8 cellular contexts compared by ENCODE assay signal in the genomic region with DNA sequence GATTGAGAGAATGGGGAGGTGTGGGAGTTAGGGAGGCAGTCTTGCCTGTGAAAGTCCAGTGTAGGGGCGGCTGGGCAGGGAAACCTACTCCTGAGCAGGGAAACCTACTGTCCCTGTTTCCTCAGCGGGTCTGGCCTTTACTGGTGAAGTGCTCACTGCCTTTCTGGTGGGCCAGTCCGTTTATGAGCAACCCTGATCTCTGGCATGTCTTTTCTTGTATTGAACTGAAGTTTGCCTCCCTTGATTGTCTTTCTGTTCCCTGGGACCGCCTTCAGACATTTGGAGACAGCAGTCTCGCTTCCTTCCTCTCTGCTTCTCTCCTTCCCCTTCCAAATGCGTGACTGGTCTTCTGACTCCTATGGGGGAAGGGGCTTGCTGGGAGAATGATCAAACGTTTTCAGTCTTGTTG. TPM values are rescaled to one million over a fixed set of nuclear protein-coding genes. Genes with fewer than 3 reads are reported as not detected.
A peak's percentile ranks its signal among the peaks of the same experiment; 100 is the strongest.
DNase-seq lines count a peak whose midpoint lies in the region; ATAC-seq and TF ChIP-seq lines count a peak whose summit lies in the region.

No MANE protein-coding gene starts in this region.

- TF ChIP-seq CTCF in BE2C (IDR thresholded peaks at IDR 0.05; ENCODE audit: low read depth, low read length) (no peak), brain (conservative IDR thresholded peaks at IDR 0.05) (no peak), testis (IDR thresholded peaks at IDR 0.05) (no peak)

- H3K27me3 Mint-ChIP-seq in brain, result no peaks in the 10 kb centered on the region

- H3K9me3 ChIP-seq in BE2C (no peaks in the 10 kb centered on the region), testis (no peaks in the 10 kb centered on the region)

- peaks cover 0 to 9% (median 0%) of the 10 kb centered on the region in 5 experiments for H3K9me3 Mint-ChIP-seq in brain

- H3K27me3 ChIP-seq in BE2C, result no peaks in the 10 kb centered on the region
- no peaks in the 10 kb centered on the region for H3K27me3 ChIP-seq in testis

- intact Hi-C loops in testis (cut with DNase I; ENCODE audit: low total_unique reads), result no loop called here

- peaks cover 19% of the 10 kb centered on the region for H3K4me1 Mint-ChIP-seq in brain

- H3K36me3 Mint-ChIP-seq in brain, result peaks cover 52% of the 10 kb centered on the region

- peak overlapping the region; percentile 87 to 90 (median 88) for H3K4me3 Mint-ChIP-seq in brain

- H3K36me3 ChIP-seq in BE2C (peaks cover 10% of the 10 kb centered on the region), testis (ENCODE audit: low read depth, missing control alignments) (no peaks in the 10 kb centered on the region)

- peak; percentile 5 for ATAC-seq in left lobe of liver
- no peak for ATAC-seq in GM21825 (IDR thresholded peaks at IDR 0.05; ENCODE audit: unreplicated experiment)

- DNase-seq in BE2C (peak; percentile 30), M059J (ENCODE audit: low read depth) (peak; percentile 66), left lobe of liver (ENCODE audit: low spot score) (no peak), testis (peak; percentile 60), NCI-H1436 (lab: John Stamatoyannopoulos, UW) (no peak), H4 (ENCODE audit: low spot score) (no peak)

- WGBS in testis, 2 donors, result 5 to 23% methylated on average over 7 of the region's 7 CpGs

- peak overlapping the region; percentile 42 to 91 (median 88) for H3K27ac Mint-ChIP-seq in brain

- H3K27ac ChIP-seq in testis, result peak overlapping the region; percentile 37 to 96

- peaks cover 14% of the 10 kb centered on the region for H3K4me1 ChIP-seq in BE2C
- H3K4me1 ChIP-seq in testis, result peaks cover 32% of the 10 kb centered on the region

- TF ChIP-seq POLR2A in testis (IDR thresholded peaks at IDR 0.05), result no peak

- H3K4me3 ChIP-seq in BE2C (ENCODE audit: low read depth, low read length) (peak overlapping the region; percentile 52), testis (peak overlapping the region; percentile 96 to 98)

RNA-seq across cellular contexts. Expression of gene SNX18, which starts 2.9 kb away (rescaled TPM):
- polyA plus RNA-seq in BE2C (2012; ENCODE audit: insufficient read depth, insufficient read length, low read depth), result 21.6 TPM
- total RNA-seq in M059J (2014; rRNA removed; shearing (Covaris generic)), result 12.6 and 23.9 TPM in 2 replicates
- polyA plus RNA-seq in brain (ENCODE audit: insufficient read depth, low read depth, low replicate concordance) (4.9 TPM), testis (ENCODE audit: insufficient read depth, low read depth, low replicate concordance) (17.5 TPM)
- total RNA-seq in left lobe of liver (22.3 TPM), testis (10 to 100 TPM; 71.9 to 99.7 TPM)
- 10.0 and 10.1 TPM in 2 replicates for total RNA-seq in H4 (2014; rRNA removed; shearing (Covaris generic))

Comparison
In these comparisons a context has a peak if more than half of its experiments do, and no peak if none do; other contexts are left out.
1. DNase-seq: peak in BE2C (single experiment), M059J (single experiment) and testis (single experiment); none in left lobe of liver (single experiment), NCI-H1436 (single experiment) and H4 (single experiment).